Comparison of ENCODE assay signal across 1 cellular context in the genomic region with DNA sequence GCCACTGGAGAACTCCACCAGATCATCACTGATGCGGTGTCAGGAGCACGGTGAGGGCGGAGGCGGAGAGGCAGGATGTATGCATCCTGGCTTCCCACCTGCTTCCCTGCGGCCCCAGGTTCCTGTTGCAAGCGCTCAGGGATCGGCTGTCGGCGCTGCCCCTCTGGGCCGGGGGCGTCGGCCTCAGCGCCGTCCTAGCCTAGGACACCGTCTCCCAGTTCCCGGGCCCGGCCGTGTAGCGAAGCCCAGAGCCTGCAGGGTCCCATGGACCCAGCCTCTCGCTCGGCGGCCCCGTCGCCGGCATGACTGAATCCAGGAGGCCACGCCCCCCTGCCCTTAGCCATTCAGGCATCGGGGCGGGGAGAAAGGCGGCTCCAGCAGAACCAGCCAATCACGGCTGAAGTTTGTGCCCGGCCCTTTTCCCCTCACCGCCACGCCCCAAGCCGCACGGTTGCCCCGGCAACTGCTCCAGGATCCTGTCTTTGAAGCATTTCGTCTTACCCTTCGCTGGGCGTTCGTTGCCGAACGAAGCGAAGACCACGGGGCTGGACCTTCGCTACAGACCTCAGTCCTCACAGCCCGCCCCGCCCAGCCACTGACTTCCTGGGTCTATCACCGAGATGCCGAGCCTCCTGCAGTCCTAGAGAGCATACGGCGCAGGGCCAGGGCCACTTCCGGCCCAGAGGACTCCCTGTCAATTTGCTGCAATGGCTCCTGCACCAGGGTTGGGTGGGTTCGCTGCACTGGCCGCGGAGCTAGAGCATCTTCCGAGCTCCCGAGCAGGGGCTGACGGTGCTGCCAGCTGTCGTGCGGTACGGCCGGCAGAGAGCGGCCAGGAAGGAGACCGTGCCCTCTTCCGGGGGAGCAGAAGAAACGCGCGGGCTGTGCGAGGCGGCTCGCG.
TF ChIP-seq lines count a peak whose summit lies in the region.

No MANE protein-coding gene starts in this region.

TF ChIP-seq in HepG2, 621 proteins besides CTCF, POLR2A, EP300 and RAD21 (continued from another document and continues in another):
- TF ChIP-seq CBX2 (IDR thresholded peaks at IDR 0.05; ENCODE audit: low read depth, low read length) = no peak
- no peak for TF ChIP-seq CBX2 (CRISPR knock-in tag; IDR thresholded peaks at IDR 0.05; ENCODE audit: low read depth)
- no peak for TF ChIP-seq ZNF354B (CRISPR knock-in tag; IDR thresholded peaks at IDR 0.05)
- TF ChIP-seq ERF (CRISPR knock-in tag; IDR thresholded peaks at IDR 0.05) = peak; percentile 63; the same call in 1 of the 2 replicates
- TF ChIP-seq ZNF616 (CRISPR knock-in tag; IDR thresholded peaks at IDR 0.05; ENCODE audit: low read depth) = no peak
- no peak for TF ChIP-seq FOXA1 (IDR thresholded peaks at IDR 0.05)
- TF ChIP-seq FOXA1 (CRISPR knock-in tag; IDR thresholded peaks at IDR 0.05) = 0 out of 2 replicates have a peak, but pooled peaks have one; percentile 10
- no peak for TF ChIP-seq ZNF446 (CRISPR knock-in tag; IDR thresholded peaks at IDR 0.05)
- no peak for TF ChIP-seq ZNF512B (CRISPR knock-in tag; IDR thresholded peaks at IDR 0.05; ENCODE audit: borderline replicate concordance)
- TF ChIP-seq ESRRA (CRISPR knock-in tag; IDR thresholded peaks at IDR 0.05; ENCODE audit: low read depth) = peak; percentile 23; the same call in 1 of the 2 replicates
- no peak for TF ChIP-seq ZNF510 (CRISPR knock-in tag; IDR thresholded peaks at IDR 0.05; ENCODE audit: low read depth)
- TF ChIP-seq HDAC2 (CRISPR knock-in tag; IDR thresholded peaks at IDR 0.05) = peak; percentile 34
- TF ChIP-seq RFX5 (IDR thresholded peaks at IDR 0.05; ENCODE audit: low read depth, low read length) = no peak
- TF ChIP-seq SUZ12 (IDR thresholded peaks at IDR 0.05; ENCODE audit: low read depth, low read length) = no peak
- 0 out of 2 replicates have a peak, but pooled peaks have one; percentile 10 for TF ChIP-seq CSRNP1 (CRISPR knock-in tag; IDR thresholded peaks at IDR 0.05)
- no peak for TF ChIP-seq TEAD2 (CRISPR knock-in tag; IDR thresholded peaks at IDR 0.05)
- TF ChIP-seq RBM22 (optimal IDR thresholded peaks at IDR 0.05; ENCODE audit: low read length) = peak; percentile 35
- no peak for TF ChIP-seq TP53 (CRISPR knock-in tag; conservative IDR thresholded peaks at IDR 0.05)
- TF ChIP-seq NCOA1 (CRISPR knock-in tag; IDR thresholded peaks at IDR 0.05) = no peak
- peak; percentile 79 for TF ChIP-seq ZNF776 (CRISPR knock-in tag; IDR thresholded peaks at IDR 0.05)
- TF ChIP-seq CENPX (CRISPR knock-in tag; IDR thresholded peaks at IDR 0.05) = no peak
- TF ChIP-seq ZBTB1 (CRISPR knock-in tag; IDR thresholded peaks at IDR 0.05; ENCODE audit: borderline replicate concordance) = no peak
- TF ChIP-seq AGO2 (optimal IDR thresholded peaks at IDR 0.05; ENCODE audit: low read depth, low read length) = peak; percentile 98
- TF ChIP-seq ZNF512 (CRISPR knock-in tag; IDR thresholded peaks at IDR 0.05) = no peak
- TF ChIP-seq, protein P1, sequence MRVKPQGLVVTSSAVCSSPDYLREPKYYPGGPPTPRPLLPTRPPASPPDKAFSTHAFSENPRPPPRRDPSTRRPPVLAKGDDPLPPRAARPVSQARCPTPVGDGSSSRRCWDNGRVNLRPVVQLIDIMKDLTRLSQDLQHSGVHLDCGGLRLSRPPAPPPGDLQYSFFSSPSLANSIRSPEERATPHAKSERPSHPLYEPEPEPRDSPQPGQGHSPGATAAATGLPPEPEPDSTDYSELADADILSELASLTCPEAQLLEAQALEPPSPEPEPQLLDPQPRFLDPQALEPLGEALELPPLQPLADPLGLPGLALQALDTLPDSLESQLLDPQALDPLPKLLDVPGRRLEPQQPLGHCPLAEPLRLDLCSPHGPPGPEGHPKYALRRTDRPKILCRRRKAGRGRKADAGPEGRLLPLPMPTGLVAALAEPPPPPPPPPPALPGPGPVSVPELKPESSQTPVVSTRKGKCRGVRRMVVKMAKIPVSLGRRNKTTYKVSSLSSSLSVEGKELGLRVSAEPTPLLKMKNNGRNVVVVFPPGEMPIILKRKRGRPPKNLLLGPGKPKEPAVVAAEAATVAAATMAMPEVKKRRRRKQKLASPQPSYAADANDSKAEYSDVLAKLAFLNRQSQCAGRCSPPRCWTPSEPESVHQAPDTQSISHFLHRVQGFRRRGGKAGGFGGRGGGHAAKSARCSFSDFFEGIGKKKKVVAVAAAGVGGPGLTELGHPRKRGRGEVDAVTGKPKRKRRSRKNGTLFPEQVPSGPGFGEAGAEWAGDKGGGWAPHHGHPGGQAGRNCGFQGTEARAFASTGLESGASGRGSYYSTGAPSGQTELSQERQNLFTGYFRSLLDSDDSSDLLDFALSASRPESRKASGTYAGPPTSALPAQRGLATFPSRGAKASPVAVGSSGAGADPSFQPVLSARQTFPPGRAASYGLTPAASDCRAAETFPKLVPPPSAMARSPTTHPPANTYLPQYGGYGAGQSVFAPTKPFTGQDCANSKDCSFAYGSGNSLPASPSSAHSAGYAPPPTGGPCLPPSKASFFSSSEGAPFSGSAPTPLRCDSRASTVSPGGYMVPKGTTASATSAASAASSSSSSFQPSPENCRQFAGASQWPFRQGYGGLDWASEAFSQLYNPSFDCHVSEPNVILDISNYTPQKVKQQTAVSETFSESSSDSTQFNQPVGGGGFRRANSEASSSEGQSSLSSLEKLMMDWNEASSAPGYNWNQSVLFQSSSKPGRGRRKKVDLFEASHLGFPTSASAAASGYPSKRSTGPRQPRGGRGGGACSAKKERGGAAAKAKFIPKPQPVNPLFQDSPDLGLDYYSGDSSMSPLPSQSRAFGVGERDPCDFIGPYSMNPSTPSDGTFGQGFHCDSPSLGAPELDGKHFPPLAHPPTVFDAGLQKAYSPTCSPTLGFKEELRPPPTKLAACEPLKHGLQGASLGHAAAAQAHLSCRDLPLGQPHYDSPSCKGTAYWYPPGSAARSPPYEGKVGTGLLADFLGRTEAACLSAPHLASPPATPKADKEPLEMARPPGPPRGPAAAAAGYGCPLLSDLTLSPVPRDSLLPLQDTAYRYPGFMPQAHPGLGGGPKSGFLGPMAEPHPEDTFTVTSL (CRISPR knock-in tag; IDR thresholded peaks at IDR 0.05; ENCODE audit: borderline replicate concordance) = no peak
- no peak for TF ChIP-seq ZBTB33 (CRISPR knock-in tag; IDR thresholded peaks at IDR 0.05)
- no peak for TF ChIP-seq ZNF431 (CRISPR knock-in tag; IDR thresholded peaks at IDR 0.05; ENCODE audit: borderline replicate concordance, low read depth)
- TF ChIP-seq ZNF180 (CRISPR knock-in tag; IDR thresholded peaks at IDR 0.05; ENCODE audit: borderline replicate concordance, low read depth) = no peak
- TF ChIP-seq, protein P2, sequence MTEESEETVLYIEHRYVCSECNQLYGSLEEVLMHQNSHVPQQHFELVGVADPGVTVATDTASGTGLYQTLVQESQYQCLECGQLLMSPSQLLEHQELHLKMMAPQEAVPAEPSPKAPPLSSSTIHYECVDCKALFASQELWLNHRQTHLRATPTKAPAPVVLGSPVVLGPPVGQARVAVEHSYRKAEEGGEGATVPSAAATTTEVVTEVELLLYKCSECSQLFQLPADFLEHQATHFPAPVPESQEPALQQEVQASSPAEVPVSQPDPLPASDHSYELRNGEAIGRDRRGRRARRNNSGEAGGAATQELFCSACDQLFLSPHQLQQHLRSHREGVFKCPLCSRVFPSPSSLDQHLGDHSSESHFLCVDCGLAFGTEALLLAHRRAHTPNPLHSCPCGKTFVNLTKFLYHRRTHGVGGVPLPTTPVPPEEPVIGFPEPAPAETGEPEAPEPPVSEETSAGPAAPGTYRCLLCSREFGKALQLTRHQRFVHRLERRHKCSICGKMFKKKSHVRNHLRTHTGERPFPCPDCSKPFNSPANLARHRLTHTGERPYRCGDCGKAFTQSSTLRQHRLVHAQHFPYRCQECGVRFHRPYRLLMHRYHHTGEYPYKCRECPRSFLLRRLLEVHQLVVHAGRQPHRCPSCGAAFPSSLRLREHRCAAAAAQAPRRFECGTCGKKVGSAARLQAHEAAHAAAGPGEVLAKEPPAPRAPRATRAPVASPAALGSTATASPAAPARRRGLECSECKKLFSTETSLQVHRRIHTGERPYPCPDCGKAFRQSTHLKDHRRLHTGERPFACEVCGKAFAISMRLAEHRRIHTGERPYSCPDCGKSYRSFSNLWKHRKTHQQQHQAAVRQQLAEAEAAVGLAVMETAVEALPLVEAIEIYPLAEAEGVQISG (CRISPR knock-in tag; IDR thresholded peaks at IDR 0.05) = peak; percentile 99
- TF ChIP-seq UBTF (CRISPR knock-in tag; IDR thresholded peaks at IDR 0.05) = peak; percentile 71
- no peak for TF ChIP-seq ZNF207 (IDR thresholded peaks at IDR 0.05; ENCODE audit: borderline replicate concordance)
- TF ChIP-seq NFKBIZ (CRISPR knock-in tag; IDR thresholded peaks at IDR 0.05) = no peak
- TF ChIP-seq, protein P3, sequence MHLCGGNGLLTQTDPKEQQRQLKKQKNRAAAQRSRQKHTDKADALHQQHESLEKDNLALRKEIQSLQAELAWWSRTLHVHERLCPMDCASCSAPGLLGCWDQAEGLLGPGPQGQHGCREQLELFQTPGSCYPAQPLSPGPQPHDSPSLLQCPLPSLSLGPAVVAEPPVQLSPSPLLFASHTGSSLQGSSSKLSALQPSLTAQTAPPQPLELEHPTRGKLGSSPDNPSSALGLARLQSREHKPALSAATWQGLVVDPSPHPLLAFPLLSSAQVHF (CRISPR knock-in tag; IDR thresholded peaks at IDR 0.05) = no peak
